1 cellular context compared by ENCODE assay signal in genomic region chr11:62654297-62654696, GRCh38.
TF ChIP-seq lines count a peak whose summit lies in the region.

No MANE protein-coding gene starts in this region.

TF ChIP-seq in SK-N-SH treated with all-trans-retinoic acid at 6 μM for 48 hours, 23 proteins besides CTCF, POLR2A, EP300 and RAD21 (continued from another document):
- TF ChIP-seq, protein P1, sequence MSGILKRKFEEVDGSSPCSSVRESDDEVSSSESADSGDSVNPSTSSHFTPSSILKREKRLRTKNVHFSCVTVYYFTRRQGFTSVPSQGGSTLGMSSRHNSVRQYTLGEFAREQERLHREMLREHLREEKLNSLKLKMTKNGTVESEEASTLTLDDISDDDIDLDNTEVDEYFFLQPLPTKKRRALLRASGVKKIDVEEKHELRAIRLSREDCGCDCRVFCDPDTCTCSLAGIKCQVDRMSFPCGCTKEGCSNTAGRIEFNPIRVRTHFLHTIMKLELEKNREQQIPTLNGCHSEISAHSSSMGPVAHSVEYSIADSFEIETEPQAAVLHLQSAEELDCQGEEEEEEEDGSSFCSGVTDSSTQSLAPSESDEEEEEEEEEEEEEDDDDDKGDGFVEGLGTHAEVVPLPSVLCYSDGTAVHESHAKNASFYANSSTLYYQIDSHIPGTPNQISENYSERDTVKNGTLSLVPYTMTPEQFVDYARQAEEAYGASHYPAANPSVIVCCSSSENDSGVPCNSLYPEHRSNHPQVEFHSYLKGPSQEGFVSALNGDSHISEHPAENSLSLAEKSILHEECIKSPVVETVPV (CRISPR knock-in tag; IDR thresholded peaks at IDR 0.05): no peak
